Comparison of ENCODE assay signal across 8 cellular contexts in genomic region chr7:74173491-74173865, GRCh38. TPM values are rescaled to one million over a fixed set of nuclear protein-coding genes. Genes with fewer than 3 reads are reported as not detected.
DNase-seq lines count a peak whose midpoint lies in the region; ATAC-seq and TF ChIP-seq lines count a peak whose summit lies in the region.

No MANE protein-coding gene starts in this region.

- no peak for TF ChIP-seq CTCF in GM12865 (IDR thresholded peaks at IDR 0.05; ENCODE audit: insufficient read depth, low read depth, low read length, missing control alignments)

- no peaks in the 10 kb centered on the region for H3K9me3 Mint-ChIP-seq in central memory CD8-positive, alpha-beta T cell
- H3K9me3 Mint-ChIP-seq in naive thymus-derived CD8-positive, alpha-beta T cell, result no peaks in the 10 kb centered on the region

- POLR2A ChIA-PET in naive thymus-derived CD8-positive, alpha-beta T cell (lab: Charles Lee), result interaction anchor here (0.7 to 3.0 kb wide), 15 partner anchors 9 to 655 kb away, joined by 3 to 34 read pairs (median 6); partner anchors contain the start of genes LIMK1 and METTL27

- H3K27me3 Mint-ChIP-seq in central memory CD8-positive, alpha-beta T cell, result no peaks in the 10 kb centered on the region
- no peaks in the 10 kb centered on the region for H3K27me3 Mint-ChIP-seq in naive thymus-derived CD8-positive, alpha-beta T cell

- no peak for DNase-seq in GM12865 (ENCODE audit: low read depth)
- no peak for DNase-seq in central memory CD8-positive, alpha-beta T cell (ENCODE audit: low spot score in 2 of 2)
- DNase-seq in naive thymus-derived CD8-positive, alpha-beta T cell, result peak in 1 of 10 donors; percentile 5
- DNase-seq in stimulated activated CD4-positive, alpha-beta T cell treated with anti-CD3 and anti-CD28 coated beads, Interleukin-12 subunit alpha, Interleukin-12 subunit beta, amount 100 ng/mL, for 4 hours, result no peak

- ATAC-seq in central memory CD8-positive, alpha-beta T cell (replicated peaks; ENCODE audit: extremely low read depth, poor library complexity, severe bottlenecking), result no peak
- no peak for ATAC-seq in naive thymus-derived CD8-positive, alpha-beta T cell
- ATAC-seq in HG03521 (IDR thresholded peaks at IDR 0.05; ENCODE audit: unreplicated experiment), result no peak
- ATAC-seq in GM18907 (IDR thresholded peaks at IDR 0.05; ENCODE audit: unreplicated experiment), result no peak
- ATAC-seq in GM21717 (IDR thresholded peaks at IDR 0.05; ENCODE audit: unreplicated experiment), result no peak

- peak overlapping the region; percentile 94 for H3K27ac Mint-ChIP-seq in central memory CD8-positive, alpha-beta T cell (ENCODE audit: low read depth)
- peak overlapping the region; percentile 81 to 95 (median 88) for H3K27ac Mint-ChIP-seq in naive thymus-derived CD8-positive, alpha-beta T cell

- peak overlapping the region; percentile 86 for H3K4me3 Mint-ChIP-seq in central memory CD8-positive, alpha-beta T cell
- H3K4me3 Mint-ChIP-seq in naive thymus-derived CD8-positive, alpha-beta T cell, result peak overlapping the region; percentile 79 to 93 (median 87)

- H3K4me1 Mint-ChIP-seq in central memory CD8-positive, alpha-beta T cell, result peaks cover 39% of the 10 kb centered on the region
- peaks cover 11 to 46% (median 43%) of the 10 kb centered on the region in 4 donors for H3K4me1 Mint-ChIP-seq in naive thymus-derived CD8-positive, alpha-beta T cell

- H3K36me3 ChIP-seq in KOPT-K1 (ENCODE audit: insufficient read depth, low read length), result peaks cover 25% of the 10 kb centered on the region

- no peaks in the 10 kb centered on the region for H3K9me3 ChIP-seq in KOPT-K1 (ENCODE audit: insufficient read depth, low read length, poor library complexity, severe bottlenecking)

- peaks cover 17% of the 10 kb centered on the region for H3K36me3 Mint-ChIP-seq in central memory CD8-positive, alpha-beta T cell (ENCODE audit: insufficient read depth)
- peaks cover 0 to 19% (median 0%) of the 10 kb centered on the region in 3 donors for H3K36me3 Mint-ChIP-seq in naive thymus-derived CD8-positive, alpha-beta T cell

- peak overlapping the region; percentile 84 for H3K27ac ChIP-seq in KOPT-K1 (ENCODE audit: low read depth, low read length, poor library complexity, severe bottlenecking)

- H3K4me3 ChIP-seq in GM12865 (ENCODE audit: low read depth, low read length), result peak overlapping the region; percentile 59

RNA-seq across cellular contexts. Expression of gene EIF4H, which starts 0.7 kb away (rescaled TPM):
- 100 to 1,000 TPM; 217 to 231 TPM for total RNA-seq in naive thymus-derived CD8-positive, alpha-beta T cell
- polyA plus RNA-seq in naive thymus-derived CD8-positive, alpha-beta T cell, result 100 to 1,000 TPM; 219 to 239 (median 221) TPM

RNA-seq across cellular contexts. Expression of gene LAT2, which starts 36.3 kb away (rescaled TPM):
- 1 to 10 TPM; 5.8 to 6.4 TPM for total RNA-seq in naive thymus-derived CD8-positive, alpha-beta T cell
- polyA plus RNA-seq in naive thymus-derived CD8-positive, alpha-beta T cell, result 1 to 10 TPM in 1 of 3 donors, under 1 TPM in 2; 0.57 to 2.3 (median 0.97) TPM
